Comparison of ENCODE assay signal across 18 cellular contexts in genomic region chr2:74188696-74189095, GRCh38. TPM values are rescaled to one million over a fixed set of nuclear protein-coding genes. Genes with fewer than 3 reads are reported as not detected.
DNase-seq lines count a peak whose midpoint lies in the region; ATAC-seq, FAIRE-seq and TF ChIP-seq lines count a peak whose summit lies in the region.
"Had no signal": no experiment of that assay in that cellular context is flagged by ENCODE, and none has a peak within 500 bp of the region (broad histone marks: within the 10 kb centered on the region; RNA-seq: fewer than 3 reads in every experiment).

No MANE protein-coding gene starts in this region.

- TF ChIP-seq RAD21 in HCT116 (IDR thresholded peaks at IDR 0.05; ENCODE audit: low read depth) (no peak), H1 (IDR thresholded peaks at IDR 0.05 in 1 of 2, conservative IDR thresholded peaks at IDR 0.05 in 1 of 2; ENCODE audit: low read depth in 2 of 2, low read length in 2 of 2) (no peak)

- H3K79me2 ChIP-seq in HCT116 (ENCODE audit: insufficient read depth, low read length) (no peaks in the 10 kb centered on the region), OCI-LY1 (ENCODE audit: insufficient read depth, low read length) (no peaks in the 10 kb centered on the region), H1 (ENCODE audit: control insufficient read depth in 1 of 2, insufficient read depth in 2 of 2, low read length in 2 of 2) (no peaks in the 10 kb centered on the region)

- no peaks in the 10 kb centered on the region for H3K23me2 ChIP-seq in H1 (ENCODE audit: low read depth, low read length)

- 0 out of 2 replicates have a peak overlapping the region, but pooled peaks have one; percentile 33 for H2BK12ac ChIP-seq in H1 (ENCODE audit: low read depth, low read length)

- H2AK5ac ChIP-seq in H1 (ENCODE audit: low read depth, low read length): no peak overlapping the region

- ATAC-seq in HCT116 (no peak), psoas muscle (no peak), GM18870 (IDR thresholded peaks at IDR 0.05; ENCODE audit: unreplicated experiment) (no peak), HG03045 (IDR thresholded peaks at IDR 0.05; ENCODE audit: unreplicated experiment) (no peak)

- intact Hi-C loops in HCT116 (cut with micrococcal nuclease) (no loop called here), psoas muscle (cut with DNase I) (no loop called here)

- peak overlapping the region; percentile 91 for H4K91ac ChIP-seq in H1 (replicated peaks; ENCODE audit: insufficient read length, low read length)

- no peak overlapping the region for H3K56ac ChIP-seq in H1 (replicated peaks; ENCODE audit: insufficient read length, low read depth, low read length)

- H3K23ac ChIP-seq in H1 (ENCODE audit: insufficient read length): no peak overlapping the region

- POLR2A ChIA-PET in HCT116 (lab: Charles Lee) (interaction anchor here (1.0 to 1.4 kb wide), 3 partner anchors 10 kb away, joined by 3 to 5 read pairs (median 4); partner anchors contain the start of genes MOB1A and MTHFD2), H1 (lab: Charles Lee; ENCODE audit: partially characterized antibody) (interaction anchor here (0.8 to 72.1 kb wide), 4 partner anchors 11 to 68 kb away, joined by 3 to 2699 read pairs (median 1351); partner anchors contain the start of genes BOLA3, MOB1A and MTHFD2)

- H2BK5ac ChIP-seq in H1 (ENCODE audit: low read depth, low read length): peak overlapping the region; percentile 78; the same call in 1 of the 2 replicates

- H2AFZ ChIP-seq in HCT116 (ENCODE audit: low read depth, low read length, poor library complexity, severe bottlenecking): peak overlapping the region; percentile 73
- H2AFZ ChIP-seq in OCI-LY1 (ENCODE audit: low read length): no peak overlapping the region
- no peak overlapping the region for H2AFZ ChIP-seq in H1 (ENCODE audit: low read length)

- H3K9me3 ChIP-seq in HCT116 (ENCODE audit: control insufficient read depth in 1 of 2, insufficient read depth in 1 of 2, low read depth in 1 of 2, low read length in 2 of 2): no peaks in the 10 kb centered on the region
- H3K9me3 ChIP-seq in OCI-LY1 (ENCODE audit: low read length): no peaks in the 10 kb centered on the region
- H3K9me3 ChIP-seq in H1 (ENCODE audit: insufficient read depth in 2 of 2, low read depth in 1 of 2, low read length in 1 of 2): no peaks in the 10 kb centered on the region
- H3K9me3 ChIP-seq in psoas muscle: no peaks in the 10 kb centered on the region
- H3K9me3 ChIP-seq: BLaER1, Caco-2, Peyer's patch, SJSA1 had no signal

- H3K14ac ChIP-seq in H1 (ENCODE audit: insufficient read length): no peak overlapping the region

- H3K27me3 ChIP-seq in HCT116 (ENCODE audit: insufficient read depth, low read length) (no peaks in the 10 kb centered on the region), OCI-LY1 (ENCODE audit: insufficient read depth, low read length) (no peaks in the 10 kb centered on the region), H1 (replicated peaks in 1 of 4; ENCODE audit: control insufficient read depth in 3 of 4, extremely low read depth in 1 of 4, insufficient read depth in 3 of 4, low read length in 3 of 4) (no peaks in the 10 kb centered on the region), psoas muscle (ENCODE audit: insufficient read depth in 3 of 3, low read length in 2 of 3) (no peaks in the 10 kb centered on the region)
- H3K27me3 ChIP-seq: BLaER1, Peyer's patch, SJSA1 had no signal

- H4K5ac ChIP-seq in H1 (ENCODE audit: insufficient read length, low read depth, low read length): no peak overlapping the region

- no peak overlapping the region for H3K4ac ChIP-seq in H1 (replicated peaks; ENCODE audit: insufficient read length, low read depth, low read length)

- no peaks in the 10 kb centered on the region for H4K20me1 ChIP-seq in HCT116 (ENCODE audit: insufficient read depth)
- no peaks in the 10 kb centered on the region for H4K20me1 ChIP-seq in OCI-LY1 (ENCODE audit: insufficient read depth, low read length)
- no peaks in the 10 kb centered on the region for H4K20me1 ChIP-seq in H1 (replicated peaks in 1 of 2; ENCODE audit: control insufficient read depth in 1 of 2, insufficient read depth in 2 of 2, low read length in 2 of 2)
- H4K20me1 ChIP-seq: BLaER1 had no signal

- RAD21 ChIA-PET in HCT116 (lab: Charles Lee; ENCODE audit: low non-redundant PET in 1 of 2, low total read pairs in 2 of 2, uncharacterized antibody in 2 of 2, unreplicated experiment in 2 of 2): no interaction called here

- H3K27ac ChIP-seq in HCT116 (ENCODE audit: low read depth, low read length): peak overlapping the region; percentile 4
- H3K27ac ChIP-seq in OCI-LY1 (ENCODE audit: low read depth, low read length, poor library complexity, severe bottlenecking): peak overlapping the region; percentile 55
- 0 out of 2 replicates have a peak overlapping the region, but pooled peaks have one; percentile 69 for H3K27ac ChIP-seq in H1 (ENCODE audit: low read depth, low read length)
- peak overlapping the region; percentile 15 for H3K27ac ChIP-seq in psoas muscle
- H3K27ac ChIP-seq: BLaER1, KMS-11, Peyer's patch, SJSA1 had no signal

- H3K18ac ChIP-seq in H1 (ENCODE audit: extremely low read depth, low read length): no peak overlapping the region

- H3K9me2 ChIP-seq in HCT116 (ENCODE audit: insufficient read depth): no peaks in the 10 kb centered on the region
- no peaks in the 10 kb centered on the region for H3K9me2 ChIP-seq in OCI-LY1 (ENCODE audit: low read depth, low read length)

- peak overlapping the region; percentile 86 for H4K8ac ChIP-seq in H1 (ENCODE audit: extremely low read depth, insufficient read depth, low read length)

- H3K4me1 ChIP-seq in HCT116 (ENCODE audit: control insufficient read depth in 1 of 2, insufficient read depth in 2 of 2, low read length in 2 of 2) (peaks cover 12 to 14% of the 10 kb centered on the region in 2 experiments), OCI-LY1 (ENCODE audit: insufficient read depth, low read length, severe bottlenecking) (peaks cover 55% of the 10 kb centered on the region), H1 (replicated peaks in 1 of 4; ENCODE audit: control insufficient read depth in 3 of 4, insufficient read depth in 4 of 4, low read length in 3 of 4) (peaks cover 2 to 13% (median 3%) of the 10 kb centered on the region in 4 experiments), psoas muscle (peaks cover 15% of the 10 kb centered on the region)
- H3K4me1 ChIP-seq: Peyer's patch had no signal

- no peak for FAIRE-seq in H1 (lab: Jason Lieb, UNC)

- H2BK15ac ChIP-seq in H1 (ENCODE audit: low read length): no peak overlapping the region

- peak overlapping the region; percentile 87 for H2BK20ac ChIP-seq in H1 (ENCODE audit: low read length)

- no peak for TF ChIP-seq EP300 in H1 (IDR thresholded peaks at IDR 0.05; ENCODE audit: borderline replicate concordance in 1 of 2, low read depth in 2 of 2, low read length in 2 of 2)

- H2BK120ac ChIP-seq in H1 (replicated peaks; ENCODE audit: low read depth, low read length): peak overlapping the region; percentile 95

- TF ChIP-seq POLR2A in HCT116 (IDR thresholded peaks at IDR 0.05; ENCODE audit: borderline replicate concordance, extremely low read depth, insufficient read depth, insufficient read length) (no peak), H1 (IDR thresholded peaks at IDR 0.05; ENCODE audit: control extremely low read depth in 1 of 2, low read depth in 2 of 2, low read length in 2 of 2) (no peak)

- DNase-seq in HCT116 (ENCODE audit: low read depth, low spot score) (no peak), H1 (ENCODE audit: low read depth in 1 of 2, low spot score in 2 of 2) (no peak), psoas muscle (no peak), Ammon's horn (ENCODE audit: low spot score) (no peak)
- DNase-seq: CD4-positive, alpha-beta T cell; DMS79 treated with DMSO at 0.1 percent for 48 hours; MV-4-11; NCI-H2029 treated with DMSO at 0.1 percent for 48 hours; NCI-H524 treated with DMSO at 0.1 percent for 48 hours; NCI-H82; Peyer's patch had no signal

- BruUV-seq in HCT116 (replicated peaks; lab: Mats Ljungman, UMichigan): no TSS peak

- H3K36me3 ChIP-seq in HCT116 (ENCODE audit: control insufficient read depth in 1 of 2, insufficient read depth in 2 of 2, low read length in 2 of 2): no peaks in the 10 kb centered on the region
- no peaks in the 10 kb centered on the region for H3K36me3 ChIP-seq in OCI-LY1 (ENCODE audit: insufficient read depth, low read length)
- H3K36me3 ChIP-seq in H1 (ENCODE audit: control insufficient read depth in 2 of 4, insufficient read depth in 4 of 4, low read length in 3 of 4): no peaks in the 10 kb centered on the region
- H3K36me3 ChIP-seq in psoas muscle (ENCODE audit: insufficient read depth in 1 of 2, low read depth in 1 of 2): no peaks in the 10 kb centered on the region
- H3K36me3 ChIP-seq: BLaER1, Peyer's patch, SJSA1 had no signal

- H3K79me1 ChIP-seq in H1 (ENCODE audit: low read depth, low read length): no peaks in the 10 kb centered on the region

- H3K4me2 ChIP-seq in HCT116 (ENCODE audit: low read length) (peak overlapping the region; percentile 60), OCI-LY1 (ENCODE audit: low read length) (no peak overlapping the region), H1 (ENCODE audit: insufficient read depth in 1 of 2, low read depth in 2 of 2, low read length in 2 of 2) (no peak overlapping the region; a peak in 1 of 4 replicates)
- H3K4me2 ChIP-seq: BLaER1, KMS-11 had no signal

- TF ChIP-seq CTCF in HCT116 (IDR thresholded peaks at IDR 0.05 in 2 of 3, conservative IDR thresholded peaks at IDR 0.05 in 1 of 3; ENCODE audit: borderline replicate concordance in 1 of 3, insufficient read depth in 1 of 3, low read depth in 2 of 3, low read length in 2 of 3): no peak
- no peak for TF ChIP-seq CTCF in OCI-LY1 (IDR thresholded peaks at IDR 0.05; ENCODE audit: low read length)
- TF ChIP-seq CTCF in H1 (IDR thresholded peaks at IDR 0.05; ENCODE audit: control extremely low read depth in 1 of 3, insufficient read depth in 1 of 3, low read depth in 1 of 3, low read length in 3 of 3): no peak
- no peak for TF ChIP-seq CTCF in psoas muscle (IDR thresholded peaks at IDR 0.05)

- H3F3A ChIP-seq in OCI-LY1 (ENCODE audit: insufficient read depth, low read length): 0 out of 2 replicates have a peak, but pooled peaks cover 2% of the 10 kb centered on the region

- CTCF ChIA-PET in HCT116 (lab: Charles Lee): interaction anchor here (1.6 kb wide), 1 partner anchor 10 kb away, joined by 6 read pairs; the partner anchor contains the start of gene MOB1A
- CTCF ChIA-PET in H1 (lab: Charles Lee; ENCODE audit: partially characterized antibody): interaction anchor here (1.1 to 1.8 kb wide), 3 partner anchors 8 to 10 kb away, joined by 4 to 5 read pairs (median 4); partner anchors contain the start of genes MOB1A and MTHFD2

- H3K9ac ChIP-seq in HCT116 (ENCODE audit: low read length): no peak overlapping the region
- no peak overlapping the region for H3K9ac ChIP-seq in OCI-LY1 (ENCODE audit: low read length)
- no peak overlapping the region for H3K9ac ChIP-seq in H1 (replicated peaks in 1 of 4; ENCODE audit: extremely low read depth in 1 of 4, low read depth in 3 of 4, low read length in 3 of 4)
- H3K9ac ChIP-seq: BLaER1, KMS-11 had no signal

- no peak overlapping the region for H3K4me3 ChIP-seq in HCT116 (replicated peaks in 1 of 2; ENCODE audit: low read depth in 1 of 2, low read length in 2 of 2)
- H3K4me3 ChIP-seq in OCI-LY1 (ENCODE audit: low read depth, low read length, poor library complexity, severe bottlenecking): no peak overlapping the region
- H3K4me3 ChIP-seq in H1 (ENCODE audit: extremely low read depth in 1 of 4, insufficient read depth in 2 of 4, low read depth in 3 of 4, low read length in 4 of 4): no peak overlapping the region
- H3K4me3 ChIP-seq in psoas muscle: no peak overlapping the region
- H3K4me3 ChIP-seq: BLaER1, Peyer's patch, SJSA1 had no signal

- WGBS in H1 (ENCODE audit: extremely low coverage in 1 of 2, insufficient coverage in 1 of 2, insufficient read length in 1 of 2, insufficient replicate concordance in 2 of 2, low coverage in 1 of 2, low lambda C conversion rate in 2 of 2, missing lambda C conversion rate in 1 of 2), 2 experiments: 96% methylated on average over 3 of the region's 3 CpGs; no CpG with 5 or more reads in 1 of the 2 experiments
- WGBS in psoas muscle, 3 donors: 74 to 89% (median 87%) methylated on average over 3 of the region's 3 CpGs

RNA-seq across cellular contexts. Expression of gene MTHFD2, which starts 9.7 kb away (rescaled TPM):
- 445 TPM for total RNA-seq in HCT116 (2021; ENCODE audit: unreplicated experiment)
- polyA plus RNA-seq in HCT116 (2012): 397 and 466 TPM in 2 replicates
- 260 and 291 TPM in 2 replicates for total RNA-seq in H1 (2021; fragmentation: NEBNext Ultra II Directional; extraction: Animal tissue kit (Norgen Biotek cat#: 25700))
- 99.2 and 99.5 TPM in 2 replicates for polyA plus RNA-seq in H1 (2011; rRNA removed)
- polyA plus RNA-seq in H1 (2011; cell fraction: cytosol; rRNA removed): 162 TPM
- 126 TPM for polyA plus RNA-seq in H1 (2011; cell fraction: nucleus; rRNA removed)
- 182 to 218 TPM (median 193 TPM) in 4 replicates for polyA plus RNA-seq in H1 (2012, experiment 1 of 2)
- polyA plus RNA-seq in H1 (2012, experiment 2 of 2): 36.2 TPM
- polyA plus RNA-seq in H1 (2013, experiment 1 of 2): 111 TPM
- polyA plus RNA-seq in H1 (2013, experiment 2 of 2): 121 TPM
- polyA minus RNA-seq in H1 (2011; rRNA and poly(A)+ RNA removed): 252 and 265 TPM in 2 replicates
- polyA minus RNA-seq in H1 (2011; cell fraction: cytosol; rRNA and poly(A)+ RNA removed): 207 TPM
- 106 TPM for polyA minus RNA-seq in H1 (2011; cell fraction: nucleus; rRNA and poly(A)+ RNA removed)
- total RNA-seq in psoas muscle: 10 to 100 TPM; 16.6 to 76.2 (median 61.2) TPM
- 100 to 1,000 TPM in 1 of 3 donors, 10 to 100 TPM in 2; 52.1 to 112 (median 60.4) TPM for polyA plus RNA-seq in psoas muscle

RNA-seq across cellular contexts. Expression of gene MOB1A, which starts 10.0 kb away (rescaled TPM):
- 132 TPM for total RNA-seq in HCT116 (2021; ENCODE audit: unreplicated experiment)
- polyA plus RNA-seq in HCT116 (2012): 19.3 and 29.0 TPM in 2 replicates
- total RNA-seq in H1 (2021; fragmentation: NEBNext Ultra II Directional; extraction: Animal tissue kit (Norgen Biotek cat#: 25700)): 91.7 and 93.9 TPM in 2 replicates
- polyA plus RNA-seq in H1 (2011; rRNA removed): 16.2 and 21.6 TPM in 2 replicates
- polyA plus RNA-seq in H1 (2011; cell fraction: cytosol; rRNA removed): 23.6 TPM
- polyA plus RNA-seq in H1 (2011; cell fraction: nucleus; rRNA removed): 8.9 TPM
- 20.6 to 48.6 TPM (median 27.5 TPM) in 4 replicates for polyA plus RNA-seq in H1 (2012, experiment 1 of 2)
- polyA plus RNA-seq in H1 (2012, experiment 2 of 2): 12.7 TPM
- 37.4 TPM for polyA plus RNA-seq in H1 (2013, experiment 1 of 2)
- polyA plus RNA-seq in H1 (2013, experiment 2 of 2): 38.3 TPM
- polyA minus RNA-seq in H1 (2011; rRNA and poly(A)+ RNA removed): 31.8 and 53.8 TPM in 2 replicates
- polyA minus RNA-seq in H1 (2011; cell fraction: cytosol; rRNA and poly(A)+ RNA removed): 22.6 TPM
- 25.8 TPM for polyA minus RNA-seq in H1 (2011; cell fraction: nucleus; rRNA and poly(A)+ RNA removed)
- total RNA-seq in psoas muscle: 10 to 100 TPM; 28.0 to 44.3 (median 28.9) TPM
- polyA plus RNA-seq in psoas muscle: 10 to 100 TPM; 13.6 to 71.2 (median 24.8) TPM

RNA-seq across cellular contexts. Expression of gene BOLA3, which starts 41.0 kb away (rescaled TPM):
- total RNA-seq in HCT116 (2021; ENCODE audit: unreplicated experiment) (62.9 TPM), psoas muscle (10 to 100 TPM; 47.7 to 65.9 (median 54.3) TPM)
- polyA plus RNA-seq in HCT116 (2012): 35.4 and 56.8 TPM in 2 replicates
- total RNA-seq in H1 (2021; fragmentation: NEBNext Ultra II Directional; extraction: Animal tissue kit (Norgen Biotek cat#: 25700)): 67.3 and 68.6 TPM in 2 replicates
- polyA plus RNA-seq in H1 (2011; rRNA removed) (41.5 and 46.1 TPM in 2 replicates), psoas muscle (100 to 1,000 TPM in 2 of 3 donors, 10 to 100 TPM in 1; 99.6 to 117 (median 103) TPM)
- polyA plus RNA-seq in H1 (2011; cell fraction: cytosol; rRNA removed): 52.0 TPM
- polyA plus RNA-seq in H1 (2011; cell fraction: nucleus; rRNA removed): 13.3 TPM
- 42.8 to 64.7 TPM (median 51.8 TPM) in 4 replicates for polyA plus RNA-seq in H1 (2012, experiment 1 of 2)
- polyA plus RNA-seq in H1 (2012, experiment 2 of 2): 54.5 TPM
- polyA plus RNA-seq in H1 (2013, experiment 1 of 2): 116 TPM
- 116 TPM for polyA plus RNA-seq in H1 (2013, experiment 2 of 2)
- 5.1 and 5.5 TPM in 2 replicates for polyA minus RNA-seq in H1 (2011; rRNA and poly(A)+ RNA removed)
- polyA minus RNA-seq in H1 (2011; cell fraction: cytosol; rRNA and poly(A)+ RNA removed): 16.7 TPM
- polyA minus RNA-seq in H1 (2011; cell fraction: nucleus; rRNA and poly(A)+ RNA removed): 26.5 TPM

Comparison
In these comparisons a context has a peak if more than half of its experiments do, and no peak if none do; other contexts are left out.
1. H3K27ac ChIP-seq: peak in every context shown above with its lines; median percentile 69 in H1; 55 in OCI-LY1; 15 in psoas muscle; 4 in HCT116.